Comparison of ENCODE assay signal across 8 cellular contexts in genomic region chr17:48492401-48493298, GRCh38. TPM values are rescaled to one million over a fixed set of nuclear protein-coding genes. Genes with fewer than 3 reads are reported as not detected.
DNase-seq lines count a peak whose midpoint lies in the region; ATAC-seq, FAIRE-seq and TF ChIP-seq lines count a peak whose summit lies in the region.

No MANE protein-coding gene starts in this region.

- ATAC-seq in HG03432 (IDR thresholded peaks at IDR 0.05; ENCODE audit: unreplicated experiment): peak; percentile 51
- ATAC-seq in pancreas: peak; percentile 73 to 98 (median 95)
- no peak for ATAC-seq in HG02840 (IDR thresholded peaks at IDR 0.05; ENCODE audit: low FRiP score, unreplicated experiment)

- no peak overlapping the region for H3K27ac ChIP-seq in pancreas
- peak overlapping the region; percentile 17 to 32 (median 26) for H3K27ac ChIP-seq in transverse colon

- peaks cover 0 to 5% (median 4%) of the 10 kb centered on the region in 3 donors for H3K4me1 ChIP-seq in pancreas
- peaks cover 9 to 26% (median 13%) of the 10 kb centered on the region in 4 donors for H3K4me1 ChIP-seq in transverse colon

- TF ChIP-seq CTCF in pancreas (IDR thresholded peaks at IDR 0.05) (peak; percentile 59 to 73 (median 64)), transverse colon (IDR thresholded peaks at IDR 0.05) (peak; percentile 85 to 90 (median 88))

- no peaks in the 10 kb centered on the region for H3K36me3 ChIP-seq in pancreas
- no peaks in the 10 kb centered on the region for H3K36me3 ChIP-seq in transverse colon

- intact Hi-C loops in pancreas (cut with DNase I) (no loop called here), transverse colon (cut with DNase I; ENCODE audit: low total_unique reads) (loop anchor here (5.0 kb wide), 1 partner anchor 50 kb away; no protein-coding TSS in a partner anchor)

- H3K9me3 ChIP-seq in pancreas (no peaks in the 10 kb centered on the region), transverse colon (no peaks in the 10 kb centered on the region)

- peaks cover 0 to 7% (median 2%) of the 10 kb centered on the region in 4 donors for H3K27me3 ChIP-seq in pancreas
- H3K27me3 ChIP-seq in transverse colon: peaks cover 6% of the 10 kb centered on the region

- in situ Hi-C loops in transverse colon (cut with MboI; ENCODE audit: low pct_ligation_motif_present in 1 of 4, low pct_unique_long_range_greater_than_20kb in 1 of 4, low sequenced_read_pairs in 3 of 4): loop anchor here in 2 of 4 donors (5.0 to 10.0 kb wide), 2 partner anchors 100 to 102 kb away; partner anchors contain the start of genes HOXB3 (in 2 of the 2) and HOXB5 (in 2 of the 2)

- WGBS in pancreas, 2 donors: 7 to 8% methylated on average over 53 of the region's 53 CpGs
- WGBS in transverse colon (ENCODE audit: low coverage in 1 of 2), 2 donors: 4% methylated on average over 42 of the region's 53 CpGs; no CpG with 5 or more reads in 1 of the 2 donors

- no peak for TF ChIP-seq EP300 in transverse colon (IDR thresholded peaks at IDR 0.05; ENCODE audit: low read depth)

- H3K4me3 ChIP-seq in pancreas (peak overlapping the region in 2 of 4 donors; percentile 9 to 36), transverse colon (peak overlapping the region in 3 of 4 donors; percentile 10 to 37 (median 14))

- DNase-seq in Daoy (ENCODE audit: low read depth) (peak; percentile 80), RPMI7951 (ENCODE audit: low read depth) (peak; percentile 70), globus pallidus (ENCODE audit: low spot score) (peak; percentile 4), pancreas (peak; percentile 23 to 87 (median 58)), transverse colon (peak; percentile 80)
- DNase-seq in activated effector memory CD4-positive, alpha-beta T cell treated with Interleukin-2 at 50 U/mL for 16 hours: peak; percentile 59

- no peak for FAIRE-seq in pancreas (lab: Jason Lieb, UNC)

- TF ChIP-seq POLR2A in transverse colon (IDR thresholded peaks at IDR 0.05): no peak

RNA-seq across cellular contexts. Expression of gene HOXB1, which starts 38.2 kb away (rescaled TPM):
- not detected in 2 replicates for total RNA-seq in Daoy (2014; rRNA removed; shearing (Covaris generic))
- not detected in 2 replicates for total RNA-seq in RPMI7951 (2014; rRNA removed; shearing (Covaris generic))
- total RNA-seq in pancreas (not detected), transverse colon (not detected)
- not detected for polyA plus RNA-seq in pancreas

RNA-seq across cellular contexts. Expression of gene HOXB2, which starts 52.3 kb away (rescaled TPM):
- total RNA-seq in Daoy (2014; rRNA removed; shearing (Covaris generic)): 1.3 and 15.9 TPM in 2 replicates
- 11.9 and 15.1 TPM in 2 replicates for total RNA-seq in RPMI7951 (2014; rRNA removed; shearing (Covaris generic))
- 1 to 10 TPM in 3 of 6 donors, under 1 TPM in 3; 0.39 to 5.1 (median 1.3) TPM for total RNA-seq in pancreas
- 1 to 10 TPM; 2.2 to 4.6 TPM for polyA plus RNA-seq in pancreas
- 10 to 100 TPM in 3 of 4 donors, not detected in 1; 13.5 to 93.9 (median 13.8) TPM for total RNA-seq in transverse colon

Comparison
In these comparisons a context has a peak if more than half of its experiments do, and no peak if none do; other contexts are left out.
1. DNase-seq: peak in every context shown above with its lines; median percentile 80 in Daoy; 80 in transverse colon; 70 in RPMI7951; 59 in activated effector memory CD4-positive, alpha-beta T cell treated with Interleukin-2 at 50 U/mL for 16 hours; 58 in pancreas; 4 in globus pallidus.
2. H3K27ac ChIP-seq: peak in transverse colon (4 of 4); none in pancreas (0 of 4).